Comparison of ENCODE assay signal across 20 cellular contexts in the genomic region with DNA sequence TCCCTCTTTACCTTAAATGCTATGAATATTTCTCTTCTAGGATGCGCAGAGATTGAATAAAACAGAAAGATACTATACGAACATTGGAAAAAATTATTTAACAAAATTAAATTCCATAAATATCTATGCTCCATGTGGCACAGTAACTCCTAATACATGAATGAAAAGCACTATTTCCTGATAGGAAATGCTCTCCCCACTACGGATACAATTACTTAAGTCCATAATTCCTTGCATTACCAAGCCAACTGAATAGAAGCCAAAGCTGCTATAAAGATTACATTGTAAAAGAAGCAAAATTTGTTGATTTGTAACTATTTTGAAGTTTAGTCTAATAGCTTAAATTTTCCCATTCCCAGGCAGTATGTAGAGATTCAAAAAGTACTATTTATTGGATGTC.
A peak's percentile ranks its signal among the peaks of the same experiment; 100 is the strongest.
DNase-seq lines count a peak whose midpoint lies in the region; ATAC-seq, FAIRE-seq and TF ChIP-seq lines count a peak whose summit lies in the region.
"Had no signal": no experiment of that assay in that cellular context is flagged by ENCODE, and none has a peak within 500 bp of the region (broad histone marks: within the 10 kb centered on the region; RNA-seq: fewer than 3 reads in every experiment).

No MANE protein-coding gene starts in this region.

- H3K9ac ChIP-seq in SK-N-MC (ENCODE audit: insufficient read length) (no peak overlapping the region), endothelial cell of umbilical vein (replicated peaks; ENCODE audit: extremely low read depth, insufficient read depth, low read length) (no peak overlapping the region)
- H3K9ac ChIP-seq: BLaER1 had no signal

- FAIRE-seq in endothelial cell of umbilical vein (lab: Jason Lieb, UNC) (no peak), islet of Langerhans (lab: Jason Lieb, UNC) (peak; percentile 17)
- FAIRE-seq: G401.6, GM12892, GM19239 had no signal

- no peaks in the 10 kb centered on the region for H4K20me1 ChIP-seq in endothelial cell of umbilical vein (replicated peaks; ENCODE audit: control insufficient read depth, extremely low read depth, insufficient read depth, low read length)
- H4K20me1 ChIP-seq: BLaER1 had no signal

- H3K36me3 ChIP-seq in SK-N-MC (ENCODE audit: insufficient read depth, low read length) = no peaks in the 10 kb centered on the region
- no peaks in the 10 kb centered on the region for H3K36me3 ChIP-seq in endothelial cell of umbilical vein (ENCODE audit: control insufficient read depth in 2 of 2, extremely low read depth in 1 of 2, insufficient read depth in 2 of 2, low read length in 2 of 2)
- H3K36me3 ChIP-seq: BLaER1 had no signal

- H2AFZ ChIP-seq in endothelial cell of umbilical vein (ENCODE audit: low read depth, low read length) = no peak overlapping the region
- H2AFZ ChIP-seq: GM23338 had no signal

- POLR2A ChIA-PET in endothelial cell of umbilical vein (lab: Charles Lee) = no interaction called here

- H3K9me3 ChIP-seq in SK-N-MC (ENCODE audit: low read depth, low read length) (no peaks in the 10 kb centered on the region), endothelial cell of umbilical vein (replicated peaks; ENCODE audit: control insufficient read depth, insufficient read depth, low read length) (no peaks in the 10 kb centered on the region)
- H3K9me3 ChIP-seq: BLaER1, Caco-2 had no signal

- H3K27ac ChIP-seq in SK-N-MC = no peak overlapping the region
- H3K27ac ChIP-seq in endothelial cell of umbilical vein (ENCODE audit: insufficient read depth, low read depth, low read length) = no peak overlapping the region
- no peak overlapping the region for H3K27ac ChIP-seq in caudate nucleus (ENCODE audit: low read depth, low read length)
- H3K27ac ChIP-seq: BLaER1, C4-2B had no signal

- peaks cover 6% of the 10 kb centered on the region for H3K4me1 ChIP-seq in endothelial cell of umbilical vein (ENCODE audit: control insufficient read depth, extremely low read depth, insufficient read depth, low read length)
- H3K4me1 ChIP-seq: BLaER1, Caco-2 had no signal

- H3K27me3 ChIP-seq in endothelial cell of umbilical vein (ENCODE audit: control insufficient read depth in 2 of 2, insufficient read depth in 2 of 2, low read length in 2 of 2) = peaks cover 0 to 1% of the 10 kb centered on the region in 2 experiments
- H3K27me3 ChIP-seq: BLaER1 had no signal

- H3K4me2 ChIP-seq in endothelial cell of umbilical vein (ENCODE audit: insufficient read depth, low read length) = peak overlapping the region; percentile 51
- H3K4me2 ChIP-seq: BLaER1, GM23338 had no signal

- dilution Hi-C loops in endothelial cell of umbilical vein (cut with MboI; ENCODE audit: extremely low pct_ligation_motif_present, low sequenced_read_pairs) = no loop called here

- H3K4me3 ChIP-seq in SK-N-MC = no peak overlapping the region
- no peak overlapping the region for H3K4me3 ChIP-seq in endothelial cell of umbilical vein (replicated peaks in 1 of 3; ENCODE audit: insufficient read depth in 1 of 3, low read depth in 1 of 3, low read length in 3 of 3)
- H3K4me3 ChIP-seq: BLaER1, GM23338 had no signal

- H3K9me1 ChIP-seq in endothelial cell of umbilical vein (replicated peaks; ENCODE audit: control insufficient read depth, extremely low read depth, insufficient read depth, low read length) = no peaks in the 10 kb centered on the region

- TF ChIP-seq POLR2A in endothelial cell of umbilical vein (IDR thresholded peaks at IDR 0.05; ENCODE audit: low read depth, low read length) = no peak

- intact Hi-C loops in endothelial cell of umbilical vein (cut with micrococcal nuclease) = loop anchor here (2.0 kb wide), 1 partner anchor 62 kb away; a partner anchor contains a TSS

- ATAC-seq in stimulated activated naive CD8-positive, alpha-beta T cell treated with anti-CD3 and anti-CD28 coated beads, Interleukin-15, Interleukin-2, amounts not matched to agents 100 U/mL and 50 U/mL, for 24 hours = no peak
- no peak for ATAC-seq in GM18861 (IDR thresholded peaks at IDR 0.05; ENCODE audit: unreplicated experiment)
- ATAC-seq: CD8-positive, alpha-beta T cell; GM23338 had no signal

- no peaks in the 10 kb centered on the region for H3K79me2 ChIP-seq in endothelial cell of umbilical vein (ENCODE audit: control insufficient read depth, insufficient read depth, low read length)

- no peak for TF ChIP-seq CTCF in endothelial cell of umbilical vein (IDR thresholded peaks at IDR 0.05; ENCODE audit: extremely low read depth in 1 of 2, insufficient read depth in 1 of 2, low read depth in 1 of 2, low read length in 2 of 2)

- BruUV-seq in endothelial cell of umbilical vein (replicated peaks; lab: Mats Ljungman, UMichigan) = no TSS peak

- DNase-seq in SK-N-MC (ENCODE audit: low read depth, low spot score) = peak; percentile 10
- DNase-seq in endothelial cell of umbilical vein (ENCODE audit: low read depth, low spot score) = peak; percentile 72
- no peak for DNase-seq in stimulated activated naive CD8-positive, alpha-beta T cell treated with anti-CD3 and anti-CD28 coated beads, Interleukin-15, Interleukin-2, amounts not matched to agents 100 U/mL and 50 U/mL, for 24 hours
- no peak for DNase-seq in activated naive CD4-positive, alpha-beta T cell (lab: John Stamatoyannopoulos, UW)
- no peak for DNase-seq in caudate nucleus (lab: John Stamatoyannopoulos, UW)
- DNase-seq: Caco-2; CD4-positive, CD25-positive, alpha-beta regulatory T cell; CD8-positive, alpha-beta T cell; DMS153; DND-41; H9; HFFc6 had no signal

- CTCF ChIA-PET in endothelial cell of umbilical vein (lab: Charles Lee) = interaction anchor here (4.0 kb wide), 1 partner anchor 10 kb away, joined by 26 read pairs; no protein-coding TSS in a partner anchor

TF ChIP-seq in endothelial cell of umbilical vein, 7 proteins besides CTCF, POLR2A, EP300 and RAD21:
- TF ChIP-seq, protein P1, sequence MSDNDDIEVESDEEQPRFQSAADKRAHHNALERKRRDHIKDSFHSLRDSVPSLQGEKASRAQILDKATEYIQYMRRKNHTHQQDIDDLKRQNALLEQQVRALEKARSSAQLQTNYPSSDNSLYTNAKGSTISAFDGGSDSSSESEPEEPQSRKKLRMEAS (IDR thresholded peaks at IDR 0.05; ENCODE audit: insufficient read depth, insufficient read length) = no peak
- TF ChIP-seq JUN (IDR thresholded peaks at IDR 0.05; ENCODE audit: borderline replicate concordance, insufficient read depth, insufficient read length, low read depth) (no peak), EZH2 (IDR thresholded peaks at IDR 0.05; ENCODE audit: borderline replicate concordance, low read depth, low read length, severe bottlenecking) (no peak), MYC (IDR thresholded peaks at IDR 0.05; ENCODE audit: low read depth, low read length) (no peak), POLR2AphosphoS5 (IDR thresholded peaks at IDR 0.05; ENCODE audit: insufficient read depth, low read depth, low read length) (no peak), GATA2 (IDR thresholded peaks at IDR 0.05; ENCODE audit: insufficient read depth, insufficient read length, low read depth, low read length) (no peak), FOS (IDR thresholded peaks at IDR 0.05; ENCODE audit: borderline replicate concordance, insufficient read depth, low read length) (no peak)

Comparison
In these comparisons a context has a peak if more than half of its experiments do, and no peak if none do; other contexts are left out.
1. DNase-seq: peak in SK-N-MC (single experiment) and endothelial cell of umbilical vein (single experiment); none in stimulated activated naive CD8-positive, alpha-beta T cell treated with anti-CD3 and anti-CD28 coated beads, Interleukin-15, Interleukin-2, amounts not matched to agents 100 U/mL and 50 U/mL, for 24 hours (single experiment), activated naive CD4-positive, alpha-beta T cell (0 of 4) and caudate nucleus (0 of 61).